In the genomic region with DNA sequence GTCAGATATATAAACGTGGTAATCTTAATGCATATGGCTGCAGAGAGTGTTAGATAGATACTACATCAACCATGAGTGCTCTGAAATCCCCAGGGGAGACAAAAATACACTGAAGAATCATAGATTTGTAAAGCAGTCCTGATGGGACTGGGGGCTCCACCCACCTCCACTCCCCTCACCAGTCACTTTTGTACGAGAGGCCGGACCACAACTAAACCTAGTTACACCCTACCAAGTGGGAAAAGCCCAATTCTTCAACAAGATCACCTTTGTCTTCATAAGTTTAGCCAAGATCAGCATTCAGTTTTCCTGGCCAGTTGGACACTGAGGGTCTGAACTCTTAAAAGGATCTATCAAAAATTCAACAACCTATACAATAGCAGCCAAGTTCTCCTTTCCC, we compare ENCODE assay signal across 8 cellular contexts. TPM values are rescaled to one million over a fixed set of nuclear protein-coding genes. Genes with fewer than 3 reads are reported as not detected.
A peak's percentile ranks its signal among the peaks of the same experiment; 100 is the strongest.
DNase-seq lines count a peak whose midpoint lies in the region; ATAC-seq and TF ChIP-seq lines count a peak whose summit lies in the region.

No MANE protein-coding gene starts in this region.

- ATAC-seq in psoas muscle (no peak), HG03097 (IDR thresholded peaks at IDR 0.05; ENCODE audit: low FRiP score, unreplicated experiment) (no peak), HG03025 (IDR thresholded peaks at IDR 0.05; ENCODE audit: low FRiP score, unreplicated experiment) (no peak)

- 10 to 16% (median 11%) methylated on average over 3 of the region's 3 CpGs for WGBS in psoas muscle, 3 donors

- intact Hi-C loops in psoas muscle (cut with DNase I) = loop anchor here in 1 of 2 donors (2.0 kb wide), 1 partner anchor 16 kb away; no protein-coding TSS in a partner anchor

- H3K36me3 ChIP-seq in GM06990 (ENCODE audit: control insufficient read depth, insufficient read depth, low read length) (peaks cover 19% of the 10 kb centered on the region), SJCRH30 (peaks cover 57% of the 10 kb centered on the region), psoas muscle (ENCODE audit: insufficient read depth in 1 of 2, low read depth in 1 of 2) (peaks cover 20 to 62% of the 10 kb centered on the region in 2 donors)

- peak overlapping the region; percentile 99 for H3K4me3 ChIP-seq in GM06990 (replicated peaks; ENCODE audit: low read depth, low read length)
- peak overlapping the region; percentile 100 for H3K4me3 ChIP-seq in SJCRH30
- H3K4me3 ChIP-seq in fibroblast of mammary gland (ENCODE audit: control insufficient read depth, low read depth, low read length) = peak overlapping the region; percentile 93
- peak overlapping the region; percentile 87 for H3K4me3 ChIP-seq in psoas muscle

- H3K9me3 ChIP-seq in SJCRH30 (replicated peaks) (no peaks in the 10 kb centered on the region), psoas muscle (no peaks in the 10 kb centered on the region)

- DNase-seq in GM06990 (ENCODE audit: extremely low read depth, insufficient read length) (no peak), SJCRH30 (no peak), fibroblast of mammary gland (ENCODE audit: low read depth) (no peak), psoas muscle (no peak), amygdala (lab: John Stamatoyannopoulos, UW) (no peak), medulla oblongata (ENCODE audit: extremely low spot score) (no peak)

- H3K27ac ChIP-seq in SJCRH30 (no peak overlapping the region), psoas muscle (peak overlapping the region; percentile 63)

- TF ChIP-seq CTCF in GM06990 (IDR thresholded peaks at IDR 0.05; ENCODE audit: insufficient read depth, low read length, poor library complexity, severe bottlenecking) (no peak), fibroblast of mammary gland (conservative IDR thresholded peaks at IDR 0.05; ENCODE audit: control insufficient read depth, insufficient read depth, low read depth, low read length) (no peak), psoas muscle (IDR thresholded peaks at IDR 0.05) (no peak)

- no peaks in the 10 kb centered on the region for H3K27me3 ChIP-seq in GM06990 (replicated peaks; ENCODE audit: control insufficient read depth, insufficient read depth, low read length)
- H3K27me3 ChIP-seq in SJCRH30 = no peaks in the 10 kb centered on the region
- no peaks in the 10 kb centered on the region for H3K27me3 ChIP-seq in psoas muscle (ENCODE audit: insufficient read depth in 3 of 3, low read length in 2 of 3)

- H3K4me1 ChIP-seq in SJCRH30 = peaks cover 9% of the 10 kb centered on the region; the same call in 1 of the 2 replicates
- H3K4me1 ChIP-seq in psoas muscle = peaks cover 58% of the 10 kb centered on the region

RNA-seq across cellular contexts. Expression of a gene that starts 1.5 kb away (rescaled TPM):
- 113 and 117 TPM in 2 replicates for total RNA-seq in SJCRH30 (2014; rRNA removed; shearing (Covaris generic))
- total RNA-seq in psoas muscle = 100 to 1,000 TPM; 150 to 210 (median 184) TPM
- 10 to 100 TPM; 56.2 to 89.6 (median 65.4) TPM for polyA plus RNA-seq in psoas muscle

RNA-seq across cellular contexts. Expression of a gene that starts 17.1 kb away (rescaled TPM):
- total RNA-seq in SJCRH30 (2014; rRNA removed; shearing (Covaris generic)) = 7.0 and 8.0 TPM in 2 replicates
- total RNA-seq in psoas muscle = 1,000 to 10,000 TPM; 1,536 to 2,203 (median 1,794) TPM
- polyA plus RNA-seq in psoas muscle = 1,000 to 10,000 TPM in 2 of 3 donors, 100 to 1,000 TPM in 1; 511 to 1,840 (median 1,729) TPM

RNA-seq across cellular contexts. Expression of a gene that starts 26.1 kb away (rescaled TPM):
- 8.9 and 9.6 TPM in 2 replicates for total RNA-seq in SJCRH30 (2014; rRNA removed; shearing (Covaris generic))
- 1 to 10 TPM; 3.0 to 6.7 (median 4.0) TPM for total RNA-seq in psoas muscle
- 1 to 10 TPM; 4.5 to 6.1 (median 5.6) TPM for polyA plus RNA-seq in psoas muscle

RNA-seq across cellular contexts. Expression of a gene that starts 32.9 kb away (rescaled TPM):
- total RNA-seq in SJCRH30 (2014; rRNA removed; shearing (Covaris generic)) = 0.42 and 0.46 TPM in 2 replicates
- total RNA-seq in psoas muscle = 1 to 10 TPM; 2.6 to 8.6 (median 6.0) TPM
- polyA plus RNA-seq in psoas muscle = 10 to 100 TPM in 1 of 3 donors, 1 to 10 TPM in 2; 6.5 to 14.7 (median 9.1) TPM

RNA-seq across cellular contexts. Expression of a gene that starts 33.5 kb away (rescaled TPM):
- total RNA-seq in SJCRH30 (2014; rRNA removed; shearing (Covaris generic)) = 25.9 and 26.3 TPM in 2 replicates
- total RNA-seq in psoas muscle = 10 to 100 TPM in 2 of 4 donors, 1 to 10 TPM in 2; 7.2 to 13.5 (median 10.3) TPM
- polyA plus RNA-seq in psoas muscle = 10 to 100 TPM in 2 of 3 donors, 1 to 10 TPM in 1; 8.7 to 21.2 (median 12.9) TPM

Comparison
In these comparisons a context has a peak if more than half of its experiments do, and no peak if none do; other contexts are left out.
1. RNA of a gene that starts 17.1 kb away (total RNA-seq): 1,536 to 2,203 TPM in psoas muscle; 7.0 to 8.0 TPM in SJCRH30; every median in the first group is over 100 times any median in the second.
2. Peak in every context shown above with its lines, with median percentiles within 50 percentile points of each other: H3K4me3 ChIP-seq.